ENCODE assay signal across 8 cellular contexts in genomic region chr1:9181990-9182783, GRCh38. TPM values are rescaled to one million over a fixed set of nuclear protein-coding genes. Genes with fewer than 3 reads are reported as not detected.
DNase-seq lines count a peak whose midpoint lies in the region; ATAC-seq, FAIRE-seq and TF ChIP-seq lines count a peak whose summit lies in the region.

No MANE protein-coding gene starts in this region.

- CTCF ChIA-PET in CD4-positive, alpha-beta T cell (lab: Charles Lee), result interaction anchor here (1.8 kb wide), 1 partner anchor 52 kb away, joined by 4 read pairs; the partner anchor contains the start of gene H6PD
- CTCF ChIA-PET in H1 (lab: Charles Lee; ENCODE audit: partially characterized antibody), result interaction anchor here (0.6 to 6.8 kb wide), 4 partner anchors 8 to 20 kb away, joined by 3 to 45 read pairs (median 5); no protein-coding TSS in a partner anchor

- H2BK20ac ChIP-seq in H1 (ENCODE audit: low read length), result no peak overlapping the region

- peaks cover 5 to 37% of the 10 kb centered on the region in 2 experiments; a peak in 3 of 4 replicates for H3K79me2 ChIP-seq in H1 (ENCODE audit: control insufficient read depth in 1 of 2, insufficient read depth in 2 of 2, low read length in 2 of 2)

- TF ChIP-seq POLR2A in H1 (IDR thresholded peaks at IDR 0.05; ENCODE audit: control extremely low read depth in 1 of 2, low read depth in 2 of 2, low read length in 2 of 2) (no peak; a peak in 1 of 3 replicates), vagina (IDR thresholded peaks at IDR 0.05) (no peak)

- H3K79me1 ChIP-seq in H1 (ENCODE audit: low read depth, low read length), result peaks cover 15% of the 10 kb centered on the region

- WGBS in H1 (ENCODE audit: extremely low coverage in 1 of 2, insufficient coverage in 1 of 2, insufficient read length in 1 of 2, insufficient replicate concordance in 2 of 2, low coverage in 1 of 2, low lambda C conversion rate in 2 of 2, missing lambda C conversion rate in 1 of 2), 2 experiments, result 3% methylated on average over 66 of the region's 83 CpGs; no CpG with 5 or more reads in 1 of the 2 experiments

- H3K4me3 ChIP-seq in H1 (ENCODE audit: extremely low read depth in 1 of 4, insufficient read depth in 2 of 4, low read depth in 3 of 4, low read length in 4 of 4) (peak overlapping the region; percentile 54 to 87 (median 78)), vagina (peak overlapping the region; percentile 71 to 72)

- POLR2A ChIA-PET in CD4-positive, alpha-beta T cell (lab: Charles Lee), result no interaction called here
- POLR2A ChIA-PET in H1 (lab: Charles Lee; ENCODE audit: partially characterized antibody), result interaction anchor here (1.0 to 1.9 kb wide), 4 partner anchors 14 to 81 kb away, joined by 3 to 8 read pairs (median 3); no protein-coding TSS in a partner anchor

- H3K4me3 Mint-ChIP-seq in CD4-positive, alpha-beta T cell, result peak overlapping the region; percentile 67
- peak overlapping the region; percentile 85 for H3K4me3 Mint-ChIP-seq in mesothelial cell of epicardium

- no peak overlapping the region for H2BK12ac ChIP-seq in H1 (ENCODE audit: low read depth, low read length)

- H3K56ac ChIP-seq in H1 (replicated peaks; ENCODE audit: insufficient read length, low read depth, low read length), result peak overlapping the region; percentile 83

- no peak overlapping the region; the same call in 1 of the 2 replicates for H2AFZ ChIP-seq in H1 (ENCODE audit: low read length)

- intact Hi-C loops in CD4-positive, alpha-beta T cell (cut with DNase I, micrococcal nuclease), result loop anchor here in 1 of 2 experiments (1.0 kb wide), 1 partner anchor 309 kb away; no protein-coding TSS in a partner anchor
- intact Hi-C loops in vagina (cut with DNase I), result no loop called here

- no peaks in the 10 kb centered on the region for H3K36me3 Mint-ChIP-seq in CD4-positive, alpha-beta T cell (ENCODE audit: low read depth)
- peaks cover 4% of the 10 kb centered on the region for H3K36me3 Mint-ChIP-seq in mesothelial cell of epicardium

- DNase-seq in CD4-positive, alpha-beta T cell, result no peak
- DNase-seq in RPMI8226 (peak; percentile 55), H1 (ENCODE audit: low read depth in 1 of 2, low spot score in 2 of 2) (peak in 1 of 2 experiments; percentile 73), mesothelial cell of epicardium (ENCODE audit: low spot score in 2 of 2, unreplicated experiment in 2 of 2) (peak; percentile 42 to 60), vagina (ENCODE audit: extremely low spot score in 2 of 2) (no peak)
- no peak for DNase-seq in central memory CD4-positive, alpha-beta T cell

- no peak overlapping the region for H3K14ac ChIP-seq in H1 (ENCODE audit: insufficient read length)

- H3K23me2 ChIP-seq in H1 (ENCODE audit: low read depth, low read length), result peaks cover 20% of the 10 kb centered on the region

- peaks cover 0 to 4% (median 2%) of the 10 kb centered on the region in 4 experiments; a peak in 1 of 8 replicates for H3K36me3 ChIP-seq in H1 (ENCODE audit: control insufficient read depth in 2 of 4, insufficient read depth in 4 of 4, low read length in 3 of 4)
- H3K36me3 ChIP-seq in vagina, result no peaks in the 10 kb centered on the region

- H3K27me3 ChIP-seq in CD4-positive, alpha-beta T cell (ENCODE audit: control insufficient read depth, insufficient read depth, low read length), result peaks cover 27% of the 10 kb centered on the region
- H3K27me3 ChIP-seq in H1 (replicated peaks in 1 of 4; ENCODE audit: control insufficient read depth in 3 of 4, extremely low read depth in 1 of 4, insufficient read depth in 3 of 4, low read length in 3 of 4) (peaks cover 0 to 23% (median 12%) of the 10 kb centered on the region in 4 experiments; a peak in 5 of 7 replicates), vagina (no peaks in the 10 kb centered on the region)

- FAIRE-seq in H1 (lab: Jason Lieb, UNC), result no peak

- no peak overlapping the region for H2BK15ac ChIP-seq in H1 (ENCODE audit: low read length)

- no peak overlapping the region for H2AK5ac ChIP-seq in H1 (ENCODE audit: low read depth, low read length)

- H3K4me2 ChIP-seq in H1 (ENCODE audit: insufficient read depth in 1 of 2, low read depth in 2 of 2, low read length in 2 of 2), result peak overlapping the region; percentile 64 to 97

- no peak for TF ChIP-seq CTCF in CD4-positive, alpha-beta T cell (IDR thresholded peaks at IDR 0.05)
- TF ChIP-seq CTCF in H1 (IDR thresholded peaks at IDR 0.05; ENCODE audit: control extremely low read depth in 1 of 3, insufficient read depth in 1 of 3, low read depth in 1 of 3, low read length in 3 of 3) (no peak), mesothelial cell of epicardium (IDR thresholded peaks at IDR 0.05; ENCODE audit: unreplicated experiment) (peak; percentile 31), vagina (IDR thresholded peaks at IDR 0.05) (peak in 1 of 3 experiments; percentile 7)

- no peak overlapping the region for H2BK120ac ChIP-seq in H1 (replicated peaks; ENCODE audit: low read depth, low read length)

- no peak overlapping the region for H3K27ac Mint-ChIP-seq in CD4-positive, alpha-beta T cell
- H3K27ac Mint-ChIP-seq in mesothelial cell of epicardium, result peak overlapping the region; percentile 94

- peak overlapping the region; percentile 57 to 73 (median 70); a peak in 6 of 7 replicates for H3K9ac ChIP-seq in H1 (replicated peaks in 1 of 4; ENCODE audit: extremely low read depth in 1 of 4, low read depth in 3 of 4, low read length in 3 of 4)

- H2BK5ac ChIP-seq in H1 (ENCODE audit: low read depth, low read length), result peak overlapping the region; percentile 1; the same call in 1 of the 2 replicates

- peak overlapping the region; percentile 97 for H4K91ac ChIP-seq in H1 (replicated peaks; ENCODE audit: insufficient read length, low read length)

- no peak for ATAC-seq in CD4-positive, alpha-beta T cell (ENCODE audit: poor library complexity)
- peak; percentile 56 for ATAC-seq in GM19397 (IDR thresholded peaks at IDR 0.05; ENCODE audit: unreplicated experiment)
- ATAC-seq in GM18858 (IDR thresholded peaks at IDR 0.05; ENCODE audit: unreplicated experiment), result no peak

- H3K27me3 Mint-ChIP-seq in CD4-positive, alpha-beta T cell, result peaks cover 42% of the 10 kb centered on the region
- H3K27me3 Mint-ChIP-seq in mesothelial cell of epicardium (ENCODE audit: low read depth), result peaks cover 5% of the 10 kb centered on the region

- H4K5ac ChIP-seq in H1 (ENCODE audit: insufficient read length, low read depth, low read length), result peak overlapping the region; percentile 49

- no peak for TF ChIP-seq EP300 in H1 (IDR thresholded peaks at IDR 0.05; ENCODE audit: borderline replicate concordance in 1 of 2, low read depth in 2 of 2, low read length in 2 of 2)

- H3K4me1 Mint-ChIP-seq in CD4-positive, alpha-beta T cell (ENCODE audit: low read depth), result peaks cover 6% of the 10 kb centered on the region
- H3K4me1 Mint-ChIP-seq in mesothelial cell of epicardium, result peaks cover 22% of the 10 kb centered on the region

- peak overlapping the region; percentile 84 for H3K18ac ChIP-seq in H1 (ENCODE audit: extremely low read depth, low read length)

- peaks cover 4 to 14% (median 7%) of the 10 kb centered on the region in 4 experiments; a peak in 6 of 7 replicates for H3K4me1 ChIP-seq in H1 (replicated peaks in 1 of 4; ENCODE audit: control insufficient read depth in 3 of 4, insufficient read depth in 4 of 4, low read length in 3 of 4)
- peaks cover 30% of the 10 kb centered on the region for H3K4me1 ChIP-seq in vagina

- H3K9me3 Mint-ChIP-seq in CD4-positive, alpha-beta T cell, result no peaks in the 10 kb centered on the region
- no peaks in the 10 kb centered on the region for H3K9me3 Mint-ChIP-seq in mesothelial cell of epicardium

- no peaks in the 10 kb centered on the region for H3K9me3 ChIP-seq in CD4-positive, alpha-beta T cell (ENCODE audit: control insufficient read depth, low read length)
- 0 out of 4 replicates have a peak, but pooled peaks cover 0 to 4% of the 10 kb centered on the region in 2 experiments for H3K9me3 ChIP-seq in H1 (ENCODE audit: insufficient read depth in 2 of 2, low read depth in 1 of 2, low read length in 1 of 2)
- no peaks in the 10 kb centered on the region for H3K9me3 ChIP-seq in vagina

- no peak overlapping the region for H3K27ac ChIP-seq in CD4-positive, alpha-beta T cell (ENCODE audit: low read depth, low read length)
- H3K27ac ChIP-seq in H1 (ENCODE audit: low read depth, low read length), result peak overlapping the region; percentile 21; the same call in 1 of the 2 replicates
- peak overlapping the region; percentile 74 for H3K27ac ChIP-seq in vagina

- peak overlapping the region; percentile 81 for H4K8ac ChIP-seq in H1 (ENCODE audit: extremely low read depth, insufficient read depth, low read length)

- H3K23ac ChIP-seq in H1 (ENCODE audit: insufficient read length), result no peak overlapping the region

- H4K20me1 ChIP-seq in H1 (replicated peaks in 1 of 2; ENCODE audit: control insufficient read depth in 1 of 2, insufficient read depth in 2 of 2, low read length in 2 of 2), result peaks cover 5 to 11% of the 10 kb centered on the region in 2 experiments

- H3K4ac ChIP-seq in H1 (replicated peaks; ENCODE audit: insufficient read length, low read depth, low read length), result no peak overlapping the region

- TF ChIP-seq RAD21 in H1 (IDR thresholded peaks at IDR 0.05 in 1 of 2, conservative IDR thresholded peaks at IDR 0.05 in 1 of 2; ENCODE audit: low read depth in 2 of 2, low read length in 2 of 2), result no peak

RNA-seq across cellular contexts. Expression of gene H6PD, which starts 52.4 kb away (rescaled TPM):
- 10 to 100 TPM; 13.6 to 13.9 TPM for total RNA-seq in CD4-positive, alpha-beta T cell
- 3.8 and 4.0 TPM in 2 replicates for total RNA-seq in H1 (2021; fragmentation: NEBNext Ultra II Directional; extraction: Animal tissue kit (Norgen Biotek cat#: 25700))
- 3.6 and 5.0 TPM in 2 replicates for polyA plus RNA-seq in H1 (2011; rRNA removed)
- 3.7 TPM for polyA plus RNA-seq in H1 (2011; cell fraction: cytosol; rRNA removed)
- polyA plus RNA-seq in H1 (2011; cell fraction: nucleus; rRNA removed), result 6.8 TPM
- polyA plus RNA-seq in H1 (2012, experiment 1 of 2), result 3.3 to 5.0 TPM (median 3.8 TPM) in 4 replicates
- 3.4 TPM for polyA plus RNA-seq in H1 (2012, experiment 2 of 2)
- 5.8 TPM for polyA plus RNA-seq in H1 (2013, experiment 1 of 2)
- polyA plus RNA-seq in H1 (2013, experiment 2 of 2), result 4.7 TPM
- polyA minus RNA-seq in H1 (2011; rRNA and poly(A)+ RNA removed), result 3.8 and 3.9 TPM in 2 replicates
- polyA minus RNA-seq in H1 (2011; cell fraction: cytosol; rRNA and poly(A)+ RNA removed), result 3.4 TPM
- polyA minus RNA-seq in H1 (2011; cell fraction: nucleus; rRNA and poly(A)+ RNA removed), result 3.4 TPM
- 71.2 to 74.6 TPM (median 73.1 TPM) in 3 replicates for total RNA-seq in mesothelial cell of epicardium
- 65.1 TPM for total RNA-seq in vagina

RNA-seq across cellular contexts. Expression of gene GPR157, which starts 53.3 kb away (rescaled TPM):
- total RNA-seq in CD4-positive, alpha-beta T cell, result 1 to 10 TPM; 2.1 to 5.1 TPM
- total RNA-seq in H1 (2021; fragmentation: NEBNext Ultra II Directional; extraction: Animal tissue kit (Norgen Biotek cat#: 25700)), result 9.8 and 11.0 TPM in 2 replicates
- polyA plus RNA-seq in H1 (2011; rRNA removed), result 1.0 and 17.5 TPM in 2 replicates
- polyA plus RNA-seq in H1 (2011; cell fraction: cytosol; rRNA removed), result 0.96 TPM
- polyA plus RNA-seq in H1 (2011; cell fraction: nucleus; rRNA removed), result 1.7 TPM
- 1.3 to 13.1 TPM (median 7.2 TPM) in 4 replicates for polyA plus RNA-seq in H1 (2012, experiment 1 of 2)
- polyA plus RNA-seq in H1 (2012, experiment 2 of 2), result 28.8 TPM
- 1.3 TPM for polyA plus RNA-seq in H1 (2013, experiment 1 of 2)
- polyA plus RNA-seq in H1 (2013, experiment 2 of 2), result 4.2 TPM
- polyA minus RNA-seq in H1 (2011; rRNA and poly(A)+ RNA removed), result 1.0 and 2.2 TPM in 2 replicates
- polyA minus RNA-seq in H1 (2011; cell fraction: cytosol; rRNA and poly(A)+ RNA removed), result 5.6 TPM
- polyA minus RNA-seq in H1 (2011; cell fraction: nucleus; rRNA and poly(A)+ RNA removed), result 3.2 TPM
- total RNA-seq in mesothelial cell of epicardium, result 8.3 to 9.4 TPM (median 8.5 TPM) in 3 replicates
- 19.4 TPM for total RNA-seq in vagina

Comparison
In these comparisons a context has a peak if more than half of its experiments do, and no peak if none do; other contexts are left out.
1. DNase-seq: peak in RPMI8226 (single experiment) and mesothelial cell of epicardium (2 of 2); none in CD4-positive, alpha-beta T cell (0 of 10), vagina (0 of 2) and central memory CD4-positive, alpha-beta T cell (single experiment).